17 cellular contexts compared by ENCODE assay signal in the genomic region with DNA sequence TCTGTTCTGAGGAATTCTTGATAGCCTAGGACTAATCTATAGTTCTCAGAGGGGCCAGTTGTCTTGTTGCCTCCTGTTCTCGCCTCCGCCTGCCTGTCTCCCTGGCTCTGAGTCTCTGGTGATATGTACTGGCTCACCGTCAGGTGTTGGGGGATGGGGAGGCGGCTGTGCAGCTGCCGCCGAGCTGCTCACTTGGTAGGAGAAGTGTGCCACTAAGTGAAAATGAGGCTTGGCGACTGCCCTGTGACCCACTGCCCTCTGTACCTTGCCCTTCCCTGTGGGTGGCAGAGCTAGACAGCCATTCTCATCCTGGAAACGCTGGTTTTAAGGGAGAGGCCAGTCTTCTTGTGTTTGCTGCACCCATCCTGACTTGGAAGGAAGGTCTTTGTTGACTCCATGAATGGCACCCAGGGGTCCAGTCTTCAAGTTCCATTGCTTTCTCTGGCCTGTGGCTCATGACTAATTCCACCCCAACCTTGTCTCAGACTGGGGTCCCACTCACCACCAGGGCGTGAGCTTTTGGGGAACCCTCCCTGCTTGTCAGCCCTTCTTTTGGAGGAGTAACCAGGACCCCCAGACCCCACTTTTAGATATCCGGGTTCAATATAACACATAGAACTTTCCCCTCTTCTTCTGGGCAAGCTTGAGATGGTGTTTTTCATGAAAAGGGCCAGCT.
DNase-seq lines count a peak whose midpoint lies in the region; ATAC-seq, FAIRE-seq and TF ChIP-seq lines count a peak whose summit lies in the region.
"Had no signal": no experiment of that assay in that cellular context is flagged by ENCODE, and none has a peak within 500 bp of the region (broad histone marks: within the 10 kb centered on the region; RNA-seq: fewer than 3 reads in every experiment).

No MANE protein-coding gene starts in this region.

- no peak overlapping the region for H2BK15ac ChIP-seq in H9 (ENCODE audit: low read depth, low read length)

- no peak overlapping the region for H3K4ac ChIP-seq in H9 (ENCODE audit: low read depth, low read length)

- peak; percentile 27 for ATAC-seq in mucosa of descending colon
- ATAC-seq: CD8-positive, alpha-beta T cell; HCT116 had no signal

- H3K23me2 ChIP-seq in H9 (ENCODE audit: insufficient read length, low read depth, low read length, poor library complexity, severe bottlenecking), result no peaks in the 10 kb centered on the region

- peaks cover 7% of the 10 kb centered on the region; the same call in 1 of the 2 replicates for H3K4me1 ChIP-seq in H9 (ENCODE audit: insufficient read depth, low read length)
- H3K4me1 ChIP-seq in mucosa of descending colon (ENCODE audit: low read depth), result no peaks in the 10 kb centered on the region
- H3K4me1 ChIP-seq in small intestine (ENCODE audit: control insufficient read depth in 2 of 2, insufficient read depth in 1 of 2, low read depth in 1 of 2, low read length in 1 of 2), result no peaks in the 10 kb centered on the region
- H3K4me1 ChIP-seq: BLaER1 treated with 17β-estradiol and CSF1 and Interleukin-3, amounts not matched to agents 10 nM and 100 nM had no signal

- no peak overlapping the region for H3K27ac Mint-ChIP-seq in H9
- H3K27ac Mint-ChIP-seq: B cell; CD8-positive, alpha-beta T cell; HFFc6 had no signal

- no peak for TF ChIP-seq CTCF in H9 (conservative IDR thresholded peaks at IDR 0.05)
- TF ChIP-seq CTCF in mucosa of descending colon (IDR thresholded peaks at IDR 0.05), result no peak

- no peaks in the 10 kb centered on the region for H3K79me1 ChIP-seq in H9 (ENCODE audit: insufficient read depth, low read depth, low read length, poor library complexity, severe bottlenecking)

- no peak overlapping the region for H3K4me3 ChIP-seq in mucosa of descending colon
- H3K4me3 ChIP-seq in small intestine (ENCODE audit: low read depth in 1 of 2, low read length in 2 of 2), result no peak overlapping the region
- H3K4me3 ChIP-seq: BLaER1 treated with 17β-estradiol and CSF1 and Interleukin-3, amounts not matched to agents 10 nM and 100 nM; GM23248 had no signal

- H3K14ac ChIP-seq in H9 (ENCODE audit: insufficient read depth, low read length), result peak overlapping the region; percentile 84; the same call in 1 of the 2 replicates

- H3K9ac ChIP-seq in H9 (ENCODE audit: extremely low read depth, insufficient read length, low read length), result no peak overlapping the region
- H3K9ac ChIP-seq: BLaER1 treated with 17β-estradiol and CSF1 and Interleukin-3, amounts not matched to agents 10 nM and 100 nM; GM23248 had no signal

- no peak overlapping the region for H3K23ac ChIP-seq in H9 (ENCODE audit: insufficient read length, low read depth, low read length)

- intact Hi-C loops in mucosa of descending colon (cut with DNase I, micrococcal nuclease), result no loop called here

- peaks cover 19% of the 10 kb centered on the region for H3K27me3 Mint-ChIP-seq in H9 (ENCODE audit: low read depth)

- H2AK5ac ChIP-seq in H9 (ENCODE audit: insufficient read length, low read length), result no peak overlapping the region

- no peak overlapping the region for H2BK5ac ChIP-seq in H9 (ENCODE audit: insufficient read length, low read length)

- H3K18ac ChIP-seq in H9 (ENCODE audit: insufficient read length, low read depth, low read length), result no peak overlapping the region

- H3K27ac ChIP-seq in H9 (ENCODE audit: insufficient read length, low read depth, low read length) (no peak overlapping the region), small intestine (ENCODE audit: low read depth in 1 of 2, low read length in 1 of 2) (no peak overlapping the region)
- H3K27ac ChIP-seq: BLaER1 treated with 17β-estradiol and CSF1 and Interleukin-3, amounts not matched to agents 10 nM and 100 nM; GM23248; HL-60 had no signal

- no peak overlapping the region for H2AFZ ChIP-seq in H9 (ENCODE audit: low read length)
- H2AFZ ChIP-seq: GM23248 had no signal

- H3K9me3 ChIP-seq in H9 (ENCODE audit: control insufficient read depth, low read depth, low read length) (no peaks in the 10 kb centered on the region), mucosa of descending colon (no peaks in the 10 kb centered on the region), small intestine (ENCODE audit: control insufficient read depth, low read depth) (no peaks in the 10 kb centered on the region)
- H3K9me3 ChIP-seq: BLaER1 treated with 17β-estradiol and CSF1 and Interleukin-3, amounts not matched to agents 10 nM and 100 nM had no signal

- H4K91ac ChIP-seq in H9 (ENCODE audit: insufficient read length, low read depth, low read length), result no peak overlapping the region

- H2BK12ac ChIP-seq in H9 (ENCODE audit: insufficient read length, low read depth, low read length), result no peak overlapping the region

- H3K4me3 Mint-ChIP-seq in H9, result no peak overlapping the region
- H3K4me3 Mint-ChIP-seq: B cell; CD8-positive, alpha-beta T cell; HFFc6 had no signal

- H3K36me3 ChIP-seq in mucosa of descending colon (ENCODE audit: low read depth), result no peaks in the 10 kb centered on the region
- H3K36me3 ChIP-seq in small intestine (ENCODE audit: control insufficient read depth in 2 of 2, insufficient read depth in 2 of 2, low read length in 2 of 2), result no peaks in the 10 kb centered on the region
- H3K36me3 ChIP-seq: BLaER1 treated with 17β-estradiol and CSF1 and Interleukin-3, amounts not matched to agents 10 nM and 100 nM had no signal

- FAIRE-seq in small intestine (lab: Jason Lieb, UNC), result no peak
- FAIRE-seq: H54 had no signal

- no peaks in the 10 kb centered on the region for H3K79me2 ChIP-seq in H9 (ENCODE audit: insufficient read depth, low read length)

- no peak overlapping the region for H3K56ac ChIP-seq in H9 (ENCODE audit: insufficient read length, low read depth, low read length)

- no peak overlapping the region for H3T11ph ChIP-seq in H9 (ENCODE audit: low read length)

- no peak overlapping the region for H4K8ac ChIP-seq in H9 (replicated peaks; ENCODE audit: insufficient read length, low read depth, low read length)

- H3K27me3 ChIP-seq in H9 (ENCODE audit: insufficient read depth, low read length) (no peaks in the 10 kb centered on the region; the same call in 1 of the 2 replicates), small intestine (ENCODE audit: control insufficient read depth in 2 of 2, insufficient read depth in 2 of 2, low read length in 2 of 2) (no peaks in the 10 kb centered on the region)
- H3K27me3 ChIP-seq: BLaER1 treated with 17β-estradiol and CSF1 and Interleukin-3, amounts not matched to agents 10 nM and 100 nM had no signal

- no CpG with 5 or more reads among the region's 10 CpGs for WGBS in H9 (ENCODE audit: extremely low coverage, insufficient read length, low lambda C conversion rate)
- 61 to 79% (median 61%) methylated on average over 10 of the region's 10 CpGs for WGBS in small intestine, 3 donors

- H3K4me1 Mint-ChIP-seq in H9, result peaks cover 32 to 41% of the 10 kb centered on the region in 2 experiments
- H3K4me1 Mint-ChIP-seq: B cell had no signal

- DNase-seq in H9, result no peak
- peak; percentile 18 for DNase-seq in islet precursor cell
- DNase-seq in mucosa of descending colon, result peak in 1 of 3 donors; percentile 7
- peak; percentile 15 for DNase-seq in small intestine
- no peak for DNase-seq in effector CD4-positive, alpha-beta T cell
- DNase-seq in pons (ENCODE audit: low spot score), result no peak
- DNase-seq: Calu3; CD8-positive, alpha-beta T cell; GF-D8; GM23248; HFFc6; IMR-90 had no signal

- no peak overlapping the region for H2BK20ac ChIP-seq in H9 (ENCODE audit: low read depth, low read length, poor library complexity, severe bottlenecking)

- peaks cover 0 to 2% of the 10 kb centered on the region in 2 experiments; a peak in 2 of 5 replicates for H3K9me3 Mint-ChIP-seq in H9
- H3K9me3 Mint-ChIP-seq: CD8-positive, alpha-beta T cell had no signal

- H3K36me3 Mint-ChIP-seq in H9 (ENCODE audit: insufficient read depth in 1 of 3, low read depth in 3 of 3), result peaks cover 0 to 4% (median 2%) of the 10 kb centered on the region in 3 experiments; a peak in 3 of 7 replicates
- H3K36me3 Mint-ChIP-seq: CD8-positive, alpha-beta T cell had no signal

- no peak overlapping the region for H4K5ac ChIP-seq in H9 (ENCODE audit: insufficient read length, low read depth, low read length)

- no peak overlapping the region for H2BK120ac ChIP-seq in H9 (ENCODE audit: low read depth, low read length, poor library complexity, severe bottlenecking)

- H4K20me1 ChIP-seq in H9 (ENCODE audit: control insufficient read depth, insufficient read depth, insufficient read length), result no peaks in the 10 kb centered on the region
- H4K20me1 ChIP-seq: BLaER1 treated with 17β-estradiol and CSF1 and Interleukin-3, amounts not matched to agents 10 nM and 100 nM had no signal

- no peak overlapping the region for H3K4me2 ChIP-seq in H9 (ENCODE audit: insufficient read depth, insufficient read length, low read length)
- H3K4me2 ChIP-seq: BLaER1 treated with 17β-estradiol and CSF1 and Interleukin-3, amounts not matched to agents 10 nM and 100 nM had no signal

Comparison
In these comparisons a context has a peak if more than half of its experiments do, and no peak if none do; other contexts are left out.
1. DNase-seq: peak in islet precursor cell (single experiment) and small intestine (single experiment); none in H9 (single experiment), effector CD4-positive, alpha-beta T cell (single experiment) and pons (single experiment).